In the genomic region with DNA sequence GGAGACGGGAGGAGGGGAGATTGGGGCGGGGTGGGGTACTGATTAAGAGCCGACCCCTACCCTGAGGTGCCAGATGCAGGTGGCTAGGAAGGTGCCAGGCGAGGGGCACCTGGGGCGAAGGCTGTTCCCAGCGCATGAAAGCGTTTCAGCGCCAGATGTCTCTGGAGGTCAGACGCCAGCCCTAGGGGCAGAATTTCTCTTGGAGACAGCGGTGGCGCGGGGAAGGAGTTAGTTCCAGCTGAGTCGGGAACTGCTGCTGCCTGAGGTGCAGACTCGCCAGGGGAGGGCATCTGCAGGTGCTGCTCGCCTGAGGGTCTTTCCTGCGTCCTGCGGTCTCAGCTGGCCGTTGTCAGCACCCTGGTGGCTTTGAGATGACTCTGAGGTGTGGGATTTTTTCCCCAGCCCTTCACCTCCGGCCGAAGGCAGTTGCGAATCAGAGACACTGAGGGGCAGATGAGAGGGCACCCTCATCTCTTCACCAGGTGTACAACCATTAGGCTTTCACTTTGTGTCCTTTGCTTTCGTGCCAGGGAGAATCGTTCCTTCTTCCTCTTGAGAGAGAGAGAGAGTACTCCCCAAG, we compare ENCODE assay signal across 1 cellular context.
TF ChIP-seq lines count a peak whose summit lies in the region.

No MANE protein-coding gene starts in this region.

TF ChIP-seq in HepG2, 621 proteins besides CTCF, POLR2A, EP300 and RAD21 (continued from another document):
- TF ChIP-seq FOSL1 (CRISPR knock-in tag; IDR thresholded peaks at IDR 0.05; ENCODE audit: borderline replicate concordance) = no peak
- TF ChIP-seq RXRA (CRISPR knock-in tag; IDR thresholded peaks at IDR 0.05) = 0 out of 2 replicates have a peak, but pooled peaks have one; percentile 30
- TF ChIP-seq LCORL (IDR thresholded peaks at IDR 0.05) = no peak
- TF ChIP-seq LCORL (CRISPR knock-in tag; IDR thresholded peaks at IDR 0.05) = no peak
- no peak for TF ChIP-seq SMARCC2 (IDR thresholded peaks at IDR 0.05)
- 0 out of 2 replicates have a peak, but pooled peaks have one; percentile 17 for TF ChIP-seq HIVEP1 (CRISPR knock-in tag; IDR thresholded peaks at IDR 0.05)
- TF ChIP-seq U2AF2 (IDR thresholded peaks at IDR 0.05; ENCODE audit: low read depth, low read length) = no peak
- TF ChIP-seq SOX6 (IDR thresholded peaks at IDR 0.05) = no peak
- no peak for TF ChIP-seq SOX6 (CRISPR knock-in tag; IDR thresholded peaks at IDR 0.05)
- TF ChIP-seq, protein P1, sequence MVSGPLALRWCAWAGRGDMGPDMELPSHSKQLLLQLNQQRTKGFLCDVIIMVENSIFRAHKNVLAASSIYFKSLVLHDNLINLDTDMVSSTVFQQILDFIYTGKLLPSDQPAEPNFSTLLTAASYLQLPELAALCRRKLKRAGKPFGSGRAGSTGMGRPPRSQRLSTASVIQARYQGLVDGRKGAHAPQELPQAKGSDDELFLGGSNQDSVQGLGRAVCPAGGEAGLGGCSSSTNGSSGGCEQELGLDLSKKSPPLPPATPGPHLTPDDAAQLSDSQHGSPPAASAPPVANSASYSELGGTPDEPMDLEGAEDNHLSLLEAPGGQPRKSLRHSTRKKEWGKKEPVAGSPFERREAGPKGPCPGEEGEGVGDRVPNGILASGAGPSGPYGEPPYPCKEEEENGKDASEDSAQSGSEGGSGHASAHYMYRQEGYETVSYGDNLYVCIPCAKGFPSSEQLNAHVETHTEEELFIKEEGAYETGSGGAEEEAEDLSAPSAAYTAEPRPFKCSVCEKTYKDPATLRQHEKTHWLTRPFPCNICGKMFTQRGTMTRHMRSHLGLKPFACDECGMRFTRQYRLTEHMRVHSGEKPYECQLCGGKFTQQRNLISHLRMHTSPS (CRISPR knock-in tag; IDR thresholded peaks at IDR 0.05; ENCODE audit: low read depth) = no peak
